Comparison of ENCODE assay signal across 28 cellular contexts in the genomic region with DNA sequence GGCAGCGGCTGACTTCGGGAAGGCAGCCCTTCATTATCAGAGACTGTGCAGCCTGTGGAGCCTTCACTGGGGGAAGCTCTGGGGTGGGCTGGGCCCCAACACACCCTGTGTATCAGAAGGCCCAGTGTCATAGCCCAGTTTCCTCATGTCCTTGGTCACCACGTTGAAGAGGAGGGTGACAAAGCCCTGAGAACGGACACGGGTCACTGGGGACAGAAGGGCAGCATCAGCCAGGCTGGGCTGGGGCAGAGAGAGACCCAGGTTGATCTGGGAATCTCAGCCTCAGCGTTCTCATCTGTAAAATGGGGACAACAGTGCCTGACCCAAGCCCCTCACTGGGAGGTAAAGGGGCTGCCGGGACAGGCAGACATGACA. TPM values are rescaled to one million over a fixed set of nuclear protein-coding genes. Genes with fewer than 3 reads are reported as not detected.
"Had no signal": no experiment of that assay in that cellular context is flagged by ENCODE, and none has a peak within 500 bp of the region (broad histone marks: within the 10 kb centered on the region; RNA-seq: fewer than 3 reads in every experiment).

No MANE protein-coding gene starts in this region.

- H3K9ac ChIP-seq: SK-N-SH had no signal

- H3K36me3 ChIP-seq: brain microvascular endothelial cell, lower lobe of right lung, suprapubic skin had no signal

- H3K27me3 ChIP-seq: brain microvascular endothelial cell, suprapubic skin had no signal

- H3K36me3 Mint-ChIP-seq: activated naive CD4-positive, alpha-beta T cell treated with anti-CD3 and anti-CD28 coated beads, Interleukin-2, amount 10 ng/mL, durations not matched to agents 7 days and 5 days had no signal

- H3K4me3 ChIP-seq: lower lobe of right lung, suprapubic skin had no signal

- H3K27me3 Mint-ChIP-seq: progenitor cell of endocrine pancreas, type B pancreatic cell had no signal

- H3K9me3 ChIP-seq: lower lobe of right lung, SK-N-SH, suprapubic skin had no signal

- FAIRE-seq: endothelial cell of umbilical vein, islet of Langerhans, small intestine had no signal

- H3K4me3 Mint-ChIP-seq: activated CD4-positive, alpha-beta T cell treated with anti-CD3 and anti-CD28 coated beads, Interleukin-2, amount 10 ng/mL, durations not matched to agents 7 days and 5 days; activated naive CD4-positive, alpha-beta T cell treated with anti-CD3 and anti-CD28 coated beads, Interleukin-2, amount 10 ng/mL, durations not matched to agents 7 days and 5 days; activated naive CD8-positive, alpha-beta T cell treated with anti-CD3 and anti-CD28 coated beads, Interleukin-2, amount 50 U/mL, for 24 hours; mesothelial cell of epicardium; nephron; stimulated activated naive CD8-positive, alpha-beta T cell treated with anti-CD3 and anti-CD28 coated beads, Interleukin-15, Interleukin-2, amounts not matched to agents 100 ng/mL and 50 ng/mL, for 24 hours; T-helper 2 cell treated with Interferon-gamma antibody and Interleukin-4, amounts not matched to agents 5 μg/mL and 100 μg/mL, for 36 hours; type B pancreatic cell; WTC11 had no signal

- H3K27ac ChIP-seq: brain microvascular endothelial cell, lower lobe of right lung had no signal

- DNase-seq: activated CD4-positive, alpha-beta T cell treated with anti-CD3 and anti-CD28 coated beads, Interleukin-2, amount 10 ng/mL, durations not matched to agents 7 days and 5 days; activated naive CD4-positive, alpha-beta T cell treated with anti-CD3 and anti-CD28 coated beads, Interleukin-2, amount 10 ng/mL, durations not matched to agents 7 days and 5 days; activated naive CD8-positive, alpha-beta T cell treated with anti-CD3 and anti-CD28 coated beads, Interleukin-2, amount 50 U/mL, for 24 hours; aorta; brain microvascular endothelial cell; cerebellar nuclear complex; effector CD8-positive, alpha-beta T cell; hippocampal formation; left cardiac atrium; lower lobe of right lung; nucleus accumbens; SHP77 treated with DMSO at 0.1 percent for 48 hours; small intestine; stimulated activated CD4-positive, alpha-beta T cell treated with anti-CD3 and anti-CD28 coated beads, Interleukin-15, amount 100 ng/mL, for 24 hours; stimulated activated CD4-positive, alpha-beta T cell treated with anti-CD3 and anti-CD28 coated beads, Interleukin-2, amount 100 ng/mL, for 48 hours had no signal

- H3K9me3 Mint-ChIP-seq: activated CD4-positive, alpha-beta T cell treated with anti-CD3 and anti-CD28 coated beads, Interleukin-2, amount 10 ng/mL, durations not matched to agents 7 days and 5 days; activated naive CD4-positive, alpha-beta T cell treated with anti-CD3 and anti-CD28 coated beads, Interleukin-2, amount 10 ng/mL, durations not matched to agents 7 days and 5 days; activated naive CD8-positive, alpha-beta T cell treated with anti-CD3 and anti-CD28 coated beads, Interleukin-2, amount 50 U/mL, for 24 hours; activated T-helper 2 cell treated with anti-CD3 and anti-CD28 coated beads, Interferon-gamma antibody, Interleukin-2, Interleukin-4, amounts not matched to agents 10 μg/mL and 5 μg/mL and 100 μg/mL, durations not matched to agents 14 hours and 24 hours and 36 hours; mesothelial cell of epicardium; nephron; stimulated activated naive CD8-positive, alpha-beta T cell treated with anti-CD3 and anti-CD28 coated beads, Interleukin-15, Interleukin-2, amounts not matched to agents 100 ng/mL and 50 ng/mL, for 24 hours; T-helper 2 cell treated with Interferon-gamma antibody and Interleukin-4, amounts not matched to agents 5 μg/mL and 100 μg/mL, for 36 hours; type B pancreatic cell; WTC11 had no signal

- H3K4me2 ChIP-seq: SK-N-SH had no signal

- H3K4me1 Mint-ChIP-seq: activated CD4-positive, alpha-beta T cell treated with anti-CD3 and anti-CD28 coated beads, Interleukin-2, amount 10 ng/mL, durations not matched to agents 7 days and 5 days; activated naive CD4-positive, alpha-beta T cell treated with anti-CD3 and anti-CD28 coated beads, Interleukin-2, amount 10 ng/mL, durations not matched to agents 7 days and 5 days had no signal

- H3K27ac Mint-ChIP-seq: activated CD4-positive, alpha-beta T cell treated with anti-CD3 and anti-CD28 coated beads, Interleukin-2, amount 10 ng/mL, durations not matched to agents 7 days and 5 days; activated naive CD4-positive, alpha-beta T cell treated with anti-CD3 and anti-CD28 coated beads, Interleukin-2, amount 10 ng/mL, durations not matched to agents 7 days and 5 days; activated naive CD8-positive, alpha-beta T cell treated with anti-CD3 and anti-CD28 coated beads, Interleukin-2, amount 50 U/mL, for 24 hours; activated T-helper 2 cell treated with anti-CD3 and anti-CD28 coated beads, Interferon-gamma antibody, Interleukin-2, Interleukin-4, amounts not matched to agents 10 μg/mL and 5 μg/mL and 100 μg/mL, durations not matched to agents 14 hours and 24 hours and 36 hours; progenitor cell of endocrine pancreas; stimulated activated naive CD8-positive, alpha-beta T cell treated with anti-CD3 and anti-CD28 coated beads, Interleukin-15, Interleukin-2, amounts not matched to agents 100 ng/mL and 50 ng/mL, for 24 hours; T-helper 2 cell treated with Interferon-gamma antibody and Interleukin-4, amounts not matched to agents 5 μg/mL and 100 μg/mL, for 36 hours; type B pancreatic cell; WTC11 had no signal

- ATAC-seq: activated naive CD8-positive, alpha-beta T cell treated with anti-CD3 and anti-CD28 coated beads, Interleukin-2, amount 50 U/mL, for 24 hours; lower lobe of right lung had no signal

RNA-seq across cellular contexts. Expression of a gene that starts 43.7 kb away (rescaled TPM):
- total RNA-seq: activated CD4-positive, alpha-beta T cell treated with anti-CD3 and anti-CD28 coated beads, Interleukin-2, amount 10 ng/mL, durations not matched to agents 7 days and 5 days; activated T-helper 2 cell treated with anti-CD3 and anti-CD28 coated beads, Interferon-gamma antibody, Interleukin-2, Interleukin-4, amounts not matched to agents 10 μg/mL and 5 μg/mL and 100 μg/mL, durations not matched to agents 14 hours and 24 hours and 36 hours; endothelial cell of umbilical vein; glomerular endothelial cell had no signal
- polyA plus RNA-seq: endothelial cell of umbilical vein had no signal
